1 cellular context compared by ENCODE assay signal in genomic region chr1:205451202-205451601, GRCh38.
TF ChIP-seq lines count a peak whose summit lies in the region.

No MANE protein-coding gene starts in this region.

TF ChIP-seq in HCT116, 20 proteins besides CTCF, POLR2A, EP300 and RAD21:
- no peak for TF ChIP-seq ATF3 (IDR thresholded peaks at IDR 0.05)
- no peak for TF ChIP-seq SRF (IDR thresholded peaks at IDR 0.05; ENCODE audit: low read depth)
- TF ChIP-seq REST (IDR thresholded peaks at IDR 0.05; ENCODE audit: low read depth): no peak
- TF ChIP-seq CBX3 (IDR thresholded peaks at IDR 0.05; ENCODE audit: low read depth): no peak
- TF ChIP-seq FOSL1 (IDR thresholded peaks at IDR 0.05; ENCODE audit: low read depth): no peak
- no peak for TF ChIP-seq CEBPB (IDR thresholded peaks at IDR 0.05; ENCODE audit: low read depth)
- no peak for TF ChIP-seq EGR1 (IDR thresholded peaks at IDR 0.05; ENCODE audit: low read depth)
- no peak for TF ChIP-seq EZH2phosphoT487 (IDR thresholded peaks at IDR 0.05; ENCODE audit: borderline replicate concordance)
- no peak for TF ChIP-seq TCF7L2 (IDR thresholded peaks at IDR 0.05; ENCODE audit: borderline replicate concordance, extremely low read depth, insufficient read depth, insufficient read length)
- TF ChIP-seq ELF1 (IDR thresholded peaks at IDR 0.05; ENCODE audit: borderline replicate concordance, low read depth): no peak
- no peak for TF ChIP-seq YY1 (IDR thresholded peaks at IDR 0.05; ENCODE audit: extremely low read depth, insufficient replicate concordance, low read depth, low read length)
